Comparison of ENCODE assay signal across 39 cellular contexts in genomic region chr7:19830604-19831003, GRCh38. TPM values are rescaled to one million over a fixed set of nuclear protein-coding genes. Genes with fewer than 3 reads are reported as not detected.
"Had no signal": no experiment of that assay in that cellular context is flagged by ENCODE, and none has a peak within 500 bp of the region (broad histone marks: within the 10 kb centered on the region; RNA-seq: fewer than 3 reads in every experiment).

No MANE protein-coding gene starts in this region.

- DNase-seq: Karpas-422, Kasumi-1, MG63, MM.1S, MV-4-11, NCI-H1048, NCI-H1092, NCI-H1092 treated with DMSO at 0.1 percent for 48 hours, NCI-H1105, NCI-H1105 treated with DMSO at 0.1 percent for 48 hours, NCI-H1417, NCI-H1417 treated with DMSO at 0.1 percent for 48 hours, NCI-H1436, NCI-H1436 treated with DMSO at 0.1 percent for 48 hours, NCI-H146, NCI-H1694, NCI-H1694 treated with DMSO at 0.1 percent for 48 hours, NCI-H187, NCI-H187 treated with DMSO at 0.1 percent for 48 hours, NCI-H1930, NCI-H2029, NCI-H2029 treated with DMSO at 0.1 percent for 48 hours, NCI-H2081, NCI-H2081 treated with DMSO at 0.1 percent for 48 hours, NCI-H2107, NCI-H2171, NCI-H2171 treated with DMSO at 0.1 percent for 48 hours, NCI-H2227 treated with DMSO at 0.1 percent for 48 hours, NCI-H226, NCI-H345, NCI-H446, NCI-H446 treated with DMSO at 0.1 percent for 48 hours, NCI-H510A, NCI-H510A treated with DMSO at 0.1 percent for 48 hours, NCI-H524 had no signal

- H3K4me3 ChIP-seq: MG63 had no signal

- H3K9me3 ChIP-seq: MG63 had no signal

- H3K27me3 ChIP-seq: MG63 had no signal

- H3K36me3 ChIP-seq: MG63 had no signal

RNA-seq across cellular contexts. Expression of gene TMEM196, which starts 57.2 kb away (rescaled TPM):
- total RNA-seq: LHCN-M2, M059J, MCF 10A, NCI-H460 had no signal
